ENCODE assay signal across 9 cellular contexts in genomic region chr15:48084759-48085420, GRCh38. TPM values are rescaled to one million over a fixed set of nuclear protein-coding genes. Genes with fewer than 3 reads are reported as not detected.
DNase-seq lines count a peak whose midpoint lies in the region; ATAC-seq, FAIRE-seq and TF ChIP-seq lines count a peak whose summit lies in the region.
"Had no signal": no experiment of that assay in that cellular context is flagged by ENCODE, and none has a peak within 500 bp of the region (broad histone marks: within the 10 kb centered on the region; RNA-seq: fewer than 3 reads in every experiment).

No MANE protein-coding gene starts in this region.

- H3K4me1 ChIP-seq in keratinocyte (ENCODE audit: control insufficient read depth, extremely low read depth, insufficient read depth, low read length), result no peaks in the 10 kb centered on the region
- peaks cover 0 to 5% (median 0%) of the 10 kb centered on the region in 4 donors for H3K4me1 ChIP-seq in esophagus muscularis mucosa

- H3K4me2 ChIP-seq in keratinocyte (ENCODE audit: control insufficient read depth, extremely low read depth, insufficient read depth, low read depth, low read length), result no peak overlapping the region

- H3K4me1 Mint-ChIP-seq in stimulated activated memory B cell treated with anti-CD40 and anti-IgM and Interleukin-4, amounts not matched to agents 10 μg/mL and 1 μg/mL and 100 μg/mL, for 72 hours, result no peaks in the 10 kb centered on the region

- no peaks in the 10 kb centered on the region for H3K36me3 Mint-ChIP-seq in stimulated activated memory B cell treated with anti-CD40 and anti-IgM and Interleukin-4, amounts not matched to agents 10 μg/mL and 1 μg/mL and 100 μg/mL, for 72 hours

- H3K9ac ChIP-seq in keratinocyte (ENCODE audit: control insufficient read depth, extremely low read depth, insufficient read depth, low read length), result no peak overlapping the region

- TF ChIP-seq POLR2A in esophagus muscularis mucosa (IDR thresholded peaks at IDR 0.05; ENCODE audit: low read depth), result no peak

- no peaks in the 10 kb centered on the region for H3K27me3 ChIP-seq in keratinocyte (ENCODE audit: control insufficient read depth, extremely low read depth, insufficient read depth, low read length)
- no peaks in the 10 kb centered on the region for H3K27me3 ChIP-seq in esophagus muscularis mucosa

- H3K4me3 ChIP-seq in GM12865 (ENCODE audit: low read depth, low read length) (no peak overlapping the region), keratinocyte (ENCODE audit: control insufficient read depth in 2 of 3, extremely low read depth in 1 of 3, insufficient read depth in 2 of 3, low read depth in 1 of 3, low read length in 3 of 3) (no peak overlapping the region), esophagus muscularis mucosa (no peak overlapping the region)

- no peak overlapping the region for H2AFZ ChIP-seq in keratinocyte (ENCODE audit: control insufficient read depth, low read length)

- no peaks in the 10 kb centered on the region for H3K9me3 Mint-ChIP-seq in stimulated activated memory B cell treated with anti-CD40 and anti-IgM and Interleukin-4, amounts not matched to agents 10 μg/mL and 1 μg/mL and 100 μg/mL, for 72 hours

- H3K9me3 ChIP-seq in keratinocyte (ENCODE audit: control insufficient read depth, low read depth, low read length), result no peaks in the 10 kb centered on the region
- H3K9me3 ChIP-seq in esophagus muscularis mucosa, result no peaks in the 10 kb centered on the region

- intact Hi-C loops in esophagus muscularis mucosa (cut with DNase I), result no loop called here

- TF ChIP-seq CTCF in GM12865 (IDR thresholded peaks at IDR 0.05; ENCODE audit: insufficient read depth, low read depth, low read length, missing control alignments) (peak; percentile 32), RWPE1 (conservative IDR thresholded peaks at IDR 0.05; ENCODE audit: low read depth) (peak; percentile 44), keratinocyte (optimal IDR thresholded peaks at IDR 0.05 in 1 of 3, IDR thresholded peaks at IDR 0.05 in 1 of 3, conservative IDR thresholded peaks at IDR 0.05 in 1 of 3; ENCODE audit: extremely low read depth in 1 of 3, insufficient read depth in 2 of 3, low read length in 3 of 3) (peak; percentile 54 to 71 (median 59)), esophagus muscularis mucosa (IDR thresholded peaks at IDR 0.05) (no peak)

- no peak for TF ChIP-seq EP300 in esophagus muscularis mucosa (IDR thresholded peaks at IDR 0.05)

- 28% methylated on average over 1 of the region's 1 CpG for WGBS in esophagus muscularis mucosa

- ATAC-seq in GM18909 (IDR thresholded peaks at IDR 0.05; ENCODE audit: poor library complexity, unreplicated experiment) (no peak), HG03457 (IDR thresholded peaks at IDR 0.05; ENCODE audit: unreplicated experiment) (no peak)
- ATAC-seq in stimulated activated memory B cell treated with anti-CD40 and anti-IgM and Interleukin-4, amounts not matched to agents 10 μg/mL and 1 μg/mL and 100 μg/mL, for 72 hours, result no peak

- H3K27ac ChIP-seq in RWPE1 (no peak overlapping the region), keratinocyte (ENCODE audit: control insufficient read depth, insufficient read depth, low read length) (no peak overlapping the region), esophagus muscularis mucosa (replicated peaks in 1 of 4) (no peak overlapping the region)

- no peak overlapping the region for H3K4me3 Mint-ChIP-seq in stimulated activated memory B cell treated with anti-CD40 and anti-IgM and Interleukin-4, amounts not matched to agents 10 μg/mL and 1 μg/mL and 100 μg/mL, for 72 hours

- H3K79me2 ChIP-seq in keratinocyte (ENCODE audit: control insufficient read depth, insufficient read depth, low read length), result no peaks in the 10 kb centered on the region

- CTCF ChIA-PET in RWPE1 (lab: Yijun Ruan, JAX), result interaction anchor here (0.6 to 1.4 kb wide), 9 partner anchors 8 to 1098 kb away, joined by 3 to 13 read pairs (median 4); no protein-coding TSS in a partner anchor

- H3K27me3 Mint-ChIP-seq in stimulated activated memory B cell treated with anti-CD40 and anti-IgM and Interleukin-4, amounts not matched to agents 10 μg/mL and 1 μg/mL and 100 μg/mL, for 72 hours, result no peaks in the 10 kb centered on the region

- no peak overlapping the region for H3K27ac Mint-ChIP-seq in stimulated activated memory B cell treated with anti-CD40 and anti-IgM and Interleukin-4, amounts not matched to agents 10 μg/mL and 1 μg/mL and 100 μg/mL, for 72 hours

- H3K36me3 ChIP-seq in keratinocyte (ENCODE audit: control insufficient read depth in 2 of 2, extremely low read depth in 1 of 2, insufficient read depth in 2 of 2, low read length in 2 of 2), result no peaks in the 10 kb centered on the region
- no peaks in the 10 kb centered on the region for H3K36me3 ChIP-seq in esophagus muscularis mucosa

- no peak for FAIRE-seq in keratinocyte (lab: Jason Lieb, UNC)

- peak; percentile 36 for DNase-seq in GM12865 (ENCODE audit: low read depth)
- peak; percentile 5 for DNase-seq in HuH-7.5 (ENCODE audit: low spot score)
- DNase-seq in RWPE1 (ENCODE audit: low spot score), result peak; percentile 48
- DNase-seq in keratinocyte (ENCODE audit: low read depth, low spot score), result no peak
- no peak for DNase-seq in esophagus muscularis mucosa (ENCODE audit: extremely low spot score)
- DNase-seq: left cardiac atrium had no signal

- POLR2A ChIA-PET in RWPE1 (lab: Yijun Ruan, JAX; ENCODE audit: low non-redundant PET), result no interaction called here

- H4K20me1 ChIP-seq in keratinocyte (ENCODE audit: control insufficient read depth, extremely low read depth, insufficient read depth, low read length), result no peaks in the 10 kb centered on the region

- dilution Hi-C loops in keratinocyte (cut with MboI; ENCODE audit: extremely low pct_ligation_motif_present, low sequenced_read_pairs), result no loop called here

- H3K9me1 ChIP-seq in keratinocyte (ENCODE audit: control insufficient read depth, extremely low read depth, insufficient read depth, low read length), result no peaks in the 10 kb centered on the region

RNA-seq across cellular contexts. Expression of gene SLC24A5, which starts 35.9 kb away (rescaled TPM):
- polyA plus RNA-seq in keratinocyte, result 0.04 TPM in 1 of 3 replicates, not detected in the others
- not detected for polyA plus RNA-seq in keratinocyte (2011; ENCODE audit: low read depth)
- 0.04 and 0.07 TPM in 2 replicates for polyA plus RNA-seq in keratinocyte (2011; cell fraction: cytosol; rRNA removed)
- not detected in 2 replicates for polyA plus RNA-seq in keratinocyte (2011; cell fraction: nucleus; rRNA removed)
- polyA plus RNA-seq in keratinocyte (2012; ENCODE audit: low replicate concordance), result not detected in 2 replicates
- polyA minus RNA-seq in keratinocyte, result not detected in 3 replicates
- not detected for polyA minus RNA-seq in keratinocyte (2011; cell fraction: cytosol; rRNA and poly(A)+ RNA removed)
- not detected in 2 replicates for polyA minus RNA-seq in keratinocyte (2011; cell fraction: nucleus; rRNA and poly(A)+ RNA removed)
- not detected for total RNA-seq in esophagus muscularis mucosa
- total RNA-seq: left cardiac atrium had no signal

Comparison
In these comparisons a context has a peak if more than half of its experiments do, and no peak if none do; other contexts are left out.
1. DNase-seq: peak in GM12865 (single experiment), HuH-7.5 (single experiment) and RWPE1 (single experiment); none in keratinocyte (single experiment) and esophagus muscularis mucosa (single experiment).
2. CTCF ChIP-seq: peak in GM12865 (single experiment), RWPE1 (single experiment) and keratinocyte (3 of 3); none in esophagus muscularis mucosa (0 of 3).